In the genomic region with DNA sequence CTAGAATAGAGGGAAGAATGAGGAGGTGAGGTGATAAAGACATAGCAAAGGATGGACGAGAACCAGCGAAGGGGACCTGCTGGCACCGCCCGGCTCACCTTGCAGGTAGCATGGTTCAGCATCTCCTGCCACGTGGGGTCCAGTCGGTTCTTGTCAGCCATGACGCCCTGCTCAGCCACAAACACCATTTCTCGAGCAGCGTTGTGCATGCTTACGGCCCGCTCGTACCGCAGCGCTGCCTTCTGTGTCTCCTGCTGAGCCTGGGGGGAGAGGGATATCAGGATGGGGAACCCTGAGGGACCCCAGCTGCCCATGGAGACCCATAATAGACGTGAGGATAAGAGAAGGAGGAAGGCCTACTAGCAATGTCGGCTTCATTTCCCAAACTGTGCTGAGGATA, we compare ENCODE assay signal across 20 cellular contexts. TPM values are rescaled to one million over a fixed set of nuclear protein-coding genes. Genes with fewer than 3 reads are reported as not detected.
DNase-seq lines count a peak whose midpoint lies in the region; ATAC-seq and TF ChIP-seq lines count a peak whose summit lies in the region.
"Had no signal": no experiment of that assay in that cellular context is flagged by ENCODE, and none has a peak within 500 bp of the region (broad histone marks: within the 10 kb centered on the region; RNA-seq: fewer than 3 reads in every experiment).

No MANE protein-coding gene starts in this region.

- CTCF ChIA-PET in CD4-positive, alpha-beta T cell (lab: Charles Lee): no interaction called here

- no peak for TF ChIP-seq CTCF in CD4-positive, alpha-beta T cell (IDR thresholded peaks at IDR 0.05)

- peak overlapping the region; percentile 13 for H3K27ac Mint-ChIP-seq in activated T-cell treated with anti-CD3 and anti-CD28 coated beads, Interleukin-2, amount 50 U/mL, for 72 hours
- peak overlapping the region; percentile 36 for H3K27ac Mint-ChIP-seq in CD4-positive, alpha-beta T cell
- H3K27ac Mint-ChIP-seq in effector memory CD8-positive, alpha-beta T cell: peak overlapping the region; percentile 3 to 30
- peak overlapping the region; percentile 27 for H3K27ac Mint-ChIP-seq in stimulated activated effector memory CD8-positive, alpha-beta T cell treated with anti-CD3 and anti-CD28 coated beads, Interleukin-12 subunit alpha, Interleukin-12 subunit beta, amount 100 ng/mL, for 72 hours

- H3K27me3 ChIP-seq in CD4-positive, alpha-beta T cell (ENCODE audit: control insufficient read depth, insufficient read depth, low read length): no peaks in the 10 kb centered on the region

- no peak for ATAC-seq in activated T-cell treated with anti-CD3 and anti-CD28 coated beads, Interleukin-2, amount 50 U/mL, for 72 hours (replicated peaks in 1 of 2)
- ATAC-seq in CD4-positive, alpha-beta T cell (ENCODE audit: poor library complexity): no peak
- ATAC-seq in effector memory CD8-positive, alpha-beta T cell (replicated peaks): no peak
- ATAC-seq in stimulated activated effector memory CD8-positive, alpha-beta T cell treated with anti-CD3 and anti-CD28 coated beads, Interleukin-12 subunit alpha, Interleukin-12 subunit beta, amount 100 ng/mL, for 72 hours: no peak

- peaks cover 37% of the 10 kb centered on the region for H3K4me1 Mint-ChIP-seq in activated T-cell treated with anti-CD3 and anti-CD28 coated beads, Interleukin-2, amount 50 U/mL, for 72 hours (ENCODE audit: low read depth)
- peaks cover 50% of the 10 kb centered on the region for H3K4me1 Mint-ChIP-seq in CD4-positive, alpha-beta T cell (ENCODE audit: low read depth)
- peaks cover 17 to 21% of the 10 kb centered on the region in 2 donors for H3K4me1 Mint-ChIP-seq in effector memory CD8-positive, alpha-beta T cell (ENCODE audit: low read depth in 2 of 2)
- peaks cover 39% of the 10 kb centered on the region for H3K4me1 Mint-ChIP-seq in stimulated activated effector memory CD8-positive, alpha-beta T cell treated with anti-CD3 and anti-CD28 coated beads, Interleukin-12 subunit alpha, Interleukin-12 subunit beta, amount 100 ng/mL, for 72 hours

- POLR2A ChIA-PET in CD4-positive, alpha-beta T cell (lab: Charles Lee): no interaction called here

- intact Hi-C loops in CD4-positive, alpha-beta T cell (cut with DNase I, micrococcal nuclease): no loop called here

- H3K9me3 ChIP-seq in CD4-positive, alpha-beta T cell (ENCODE audit: control insufficient read depth, low read length): no peaks in the 10 kb centered on the region

- H3K9me3 Mint-ChIP-seq in activated T-cell treated with anti-CD3 and anti-CD28 coated beads, Interleukin-2, amount 50 U/mL, for 72 hours: no peaks in the 10 kb centered on the region
- no peaks in the 10 kb centered on the region for H3K9me3 Mint-ChIP-seq in CD4-positive, alpha-beta T cell
- H3K9me3 Mint-ChIP-seq in effector memory CD8-positive, alpha-beta T cell: no peaks in the 10 kb centered on the region
- H3K9me3 Mint-ChIP-seq in stimulated activated effector memory CD8-positive, alpha-beta T cell treated with anti-CD3 and anti-CD28 coated beads, Interleukin-12 subunit alpha, Interleukin-12 subunit beta, amount 100 ng/mL, for 72 hours: no peaks in the 10 kb centered on the region

- H3K27ac ChIP-seq in CD4-positive, alpha-beta T cell (ENCODE audit: low read depth, low read length): no peak overlapping the region
- H3K27ac ChIP-seq: C4-2B had no signal

- DNase-seq in activated T-cell treated with anti-CD3 and anti-CD28 coated beads, Interleukin-2, amount 50 U/mL, for 72 hours: no peak
- DNase-seq in activated T-cell treated with anti-CD3 and anti-CD28 coated beads for 4 hours: no peak
- DNase-seq in CD4-positive, alpha-beta T cell: no peak
- DNase-seq in effector memory CD8-positive, alpha-beta T cell: no peak
- no peak for DNase-seq in stimulated activated effector memory CD8-positive, alpha-beta T cell treated with anti-CD3 and anti-CD28 coated beads, Interleukin-12 subunit alpha, Interleukin-12 subunit beta, amount 100 ng/mL, for 72 hours (ENCODE audit: low spot score in 2 of 2)
- DNase-seq in HCEC 1CT: no peak
- DNase-seq in stimulated activated naive CD4-positive, alpha-beta T cell (lab: John Stamatoyannopoulos, UW): no peak
- DNase-seq: COR-L47, DMS 273 treated with DMSO at 0.1 percent for 48 hours, DND-41, KBM-7, NCI-H1105, NCI-H2227 treated with DMSO at 0.1 percent for 48 hours, NCI-H524, NCI-H82, OCI-M1, Right ventricle myocardium superior had no signal

- H3K27me3 Mint-ChIP-seq in activated T-cell treated with anti-CD3 and anti-CD28 coated beads, Interleukin-2, amount 50 U/mL, for 72 hours (ENCODE audit: low read depth): no peaks in the 10 kb centered on the region
- H3K27me3 Mint-ChIP-seq in CD4-positive, alpha-beta T cell: no peaks in the 10 kb centered on the region
- no peaks in the 10 kb centered on the region for H3K27me3 Mint-ChIP-seq in effector memory CD8-positive, alpha-beta T cell

- peaks cover 13 to 14% of the 10 kb centered on the region in 2 donors for H3K36me3 Mint-ChIP-seq in activated T-cell treated with anti-CD3 and anti-CD28 coated beads, Interleukin-2, amount 50 U/mL, for 72 hours (ENCODE audit: insufficient read depth in 2 of 2)
- peaks cover 74% of the 10 kb centered on the region for H3K36me3 Mint-ChIP-seq in CD4-positive, alpha-beta T cell (ENCODE audit: low read depth)
- peaks cover 49% of the 10 kb centered on the region for H3K36me3 Mint-ChIP-seq in effector memory CD8-positive, alpha-beta T cell (ENCODE audit: insufficient read depth)
- H3K36me3 Mint-ChIP-seq in stimulated activated effector memory CD8-positive, alpha-beta T cell treated with anti-CD3 and anti-CD28 coated beads, Interleukin-12 subunit alpha, Interleukin-12 subunit beta, amount 100 ng/mL, for 72 hours: peaks cover 75% of the 10 kb centered on the region

- no peak overlapping the region for H3K4me3 Mint-ChIP-seq in activated T-cell treated with anti-CD3 and anti-CD28 coated beads, Interleukin-2, amount 50 U/mL, for 72 hours
- H3K4me3 Mint-ChIP-seq in CD4-positive, alpha-beta T cell: no peak overlapping the region
- no peak overlapping the region for H3K4me3 Mint-ChIP-seq in effector memory CD8-positive, alpha-beta T cell
- no peak overlapping the region for H3K4me3 Mint-ChIP-seq in stimulated activated effector memory CD8-positive, alpha-beta T cell treated with anti-CD3 and anti-CD28 coated beads, Interleukin-12 subunit alpha, Interleukin-12 subunit beta, amount 100 ng/mL, for 72 hours

RNA-seq across cellular contexts. Expression of a gene that starts 11.4 kb away (rescaled TPM):
- 10 to 100 TPM; 23.1 to 25.3 TPM for total RNA-seq in activated T-cell treated with anti-CD3 and anti-CD28 coated beads, Interleukin-2, amount 50 U/mL, for 72 hours
- 10 to 100 TPM; 21.7 to 25.2 TPM for total RNA-seq in CD4-positive, alpha-beta T cell

RNA-seq across cellular contexts. Expression of a gene that starts 23.7 kb away (rescaled TPM):
- 10 to 100 TPM; 42.2 to 47.6 TPM for total RNA-seq in activated T-cell treated with anti-CD3 and anti-CD28 coated beads, Interleukin-2, amount 50 U/mL, for 72 hours
- total RNA-seq in CD4-positive, alpha-beta T cell: 10 to 100 TPM; 35.9 to 38.4 TPM

RNA-seq across cellular contexts. Expression of a gene that starts 44.5 kb away (rescaled TPM):
- total RNA-seq in activated T-cell treated with anti-CD3 and anti-CD28 coated beads, Interleukin-2, amount 50 U/mL, for 72 hours: 10 to 100 TPM; 42.8 to 57.6 TPM
- 10 to 100 TPM; 23.3 to 27.3 TPM for total RNA-seq in CD4-positive, alpha-beta T cell

RNA-seq across cellular contexts. Expression of a gene that starts 58.8 kb away (rescaled TPM):
- not detected for total RNA-seq in activated T-cell treated with anti-CD3 and anti-CD28 coated beads, Interleukin-2, amount 50 U/mL, for 72 hours
- total RNA-seq in CD4-positive, alpha-beta T cell: not detected
- total RNA-seq: A673, G401, Right ventricle myocardium superior had no signal
